ENCODE assay signal across 1 cellular context in the genomic region with DNA sequence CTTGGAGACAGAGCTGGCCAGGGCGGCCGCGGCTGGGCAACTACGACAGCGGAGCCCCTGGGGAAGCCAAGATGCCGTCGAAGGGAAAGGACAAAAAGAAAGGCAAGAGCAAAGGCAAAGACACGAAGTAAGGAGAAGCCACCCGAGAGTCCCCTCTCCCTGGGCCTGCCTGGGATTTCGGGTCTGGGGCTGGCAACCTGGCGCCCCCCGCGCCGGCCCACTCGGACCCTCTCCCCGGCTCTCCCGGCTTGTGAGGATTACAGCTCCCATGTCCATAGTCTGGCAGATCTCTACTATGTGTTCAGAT.
TF ChIP-seq lines count a peak whose summit lies in the region.

No MANE protein-coding gene starts in this region.

TF ChIP-seq in H1, 55 proteins besides CTCF, POLR2A, EP300 and RAD21 (continued from another document):
- TF ChIP-seq POU5F1 (IDR thresholded peaks at IDR 0.05; ENCODE audit: low read depth, low read length) (no peak), TAF1 (IDR thresholded peaks at IDR 0.05; ENCODE audit: low read depth, low read length) (0 out of 2 replicates have a peak, but pooled peaks have one; percentile 7), PHF8 (conservative IDR thresholded peaks at IDR 0.05; ENCODE audit: low read depth, low read length) (no peak)
